In genomic region chr1:94009304-94009703, GRCh38 we compare ENCODE assay signal across 21 cellular contexts.
"Had no signal": no experiment of that assay in that cellular context is flagged by ENCODE, and none has a peak within 500 bp of the region (broad histone marks: within the 10 kb centered on the region; RNA-seq: fewer than 3 reads in every experiment).

No MANE protein-coding gene starts in this region.

- DNase-seq: dorsolateral prefrontal cortex; effector CD4-positive, alpha-beta T cell; mucosa of descending colon; naive B cell; sigmoid colon; stimulated activated CD4-positive, alpha-beta T cell treated with anti-CD3 and anti-CD28 coated beads, Interleukin-4, amount 100 ng/mL, for 4 hours; stimulated activated naive B cell treated with anti-CD40 and anti-IgM and Interleukin-4, amounts not matched to agents 10 μg/mL and 1 μg/mL and 100 μg/mL, for 72 hours; transverse colon; upper lobe of right lung; uterus had no signal

- H3K9me3 ChIP-seq: mucosa of descending colon, neutrophil, sigmoid colon, suprapubic skin, transverse colon, upper lobe of right lung, uterus had no signal

- H3K4me1 Mint-ChIP-seq: naive B cell; stimulated activated naive B cell treated with anti-CD40 and anti-IgM and Interleukin-4, amounts not matched to agents 10 μg/mL and 1 μg/mL and 100 μg/mL, for 72 hours had no signal

- H3K4me3 Mint-ChIP-seq: memory B cell; mesothelial cell of epicardium; naive B cell; natural killer cell treated with Interleukin-12 subunit alpha and Interleukin-12 subunit beta and Interleukin-15 and Interleukin-18, amount 100 ng/mL, for 72 hours; neural crest cell; stimulated activated naive B cell treated with anti-CD40 and anti-IgM and Interleukin-4, amounts not matched to agents 10 μg/mL and 1 μg/mL and 100 μg/mL, for 72 hours; stimulated activated naive CD8-positive, alpha-beta T cell treated with anti-CD3 and anti-CD28 coated beads, Interleukin-15, Interleukin-2, amounts not matched to agents 100 ng/mL and 50 ng/mL, for 24 hours had no signal

- H3K36me3 ChIP-seq: neutrophil, sigmoid colon, suprapubic skin, transverse colon, upper lobe of right lung, uterus had no signal

- ATAC-seq: left lobe of liver; mucosa of descending colon; natural killer cell treated with Interleukin-12 subunit alpha and Interleukin-12 subunit beta and Interleukin-15 and Interleukin-18, amount 100 ng/mL, for 72 hours; stimulated activated naive B cell treated with anti-CD40 and anti-IgM and Interleukin-4, amounts not matched to agents 10 μg/mL and 1 μg/mL and 100 μg/mL, for 72 hours; upper lobe of right lung had no signal

- H3K27me3 Mint-ChIP-seq: natural killer cell treated with Interleukin-12 subunit alpha and Interleukin-12 subunit beta and Interleukin-15 and Interleukin-18, amount 100 ng/mL, for 72 hours had no signal

- H3K9me3 Mint-ChIP-seq: memory B cell; mesothelial cell of epicardium; naive B cell; natural killer cell treated with Interleukin-12 subunit alpha and Interleukin-12 subunit beta and Interleukin-15 and Interleukin-18, amount 100 ng/mL, for 72 hours; neural crest cell; stimulated activated naive B cell treated with anti-CD40 and anti-IgM and Interleukin-4, amounts not matched to agents 10 μg/mL and 1 μg/mL and 100 μg/mL, for 72 hours; stimulated activated naive CD8-positive, alpha-beta T cell treated with anti-CD3 and anti-CD28 coated beads, Interleukin-15, Interleukin-2, amounts not matched to agents 100 ng/mL and 50 ng/mL, for 24 hours had no signal

- H3K36me3 Mint-ChIP-seq: memory B cell; mesothelial cell of epicardium; naive B cell; natural killer cell treated with Interleukin-12 subunit alpha and Interleukin-12 subunit beta and Interleukin-15 and Interleukin-18, amount 100 ng/mL, for 72 hours; stimulated activated naive B cell treated with anti-CD40 and anti-IgM and Interleukin-4, amounts not matched to agents 10 μg/mL and 1 μg/mL and 100 μg/mL, for 72 hours had no signal

- H3K27me3 ChIP-seq: neutrophil, sigmoid colon, suprapubic skin, transverse colon, upper lobe of right lung, uterus had no signal

- H3K4me1 ChIP-seq: parathyroid adenoma, sigmoid colon, suprapubic skin, upper lobe of right lung, uterus had no signal

- H3K27ac ChIP-seq: dorsolateral prefrontal cortex, neutrophil, parathyroid adenoma, sigmoid colon, suprapubic skin, transverse colon, upper lobe of right lung, uterus had no signal

- H3K27ac Mint-ChIP-seq: memory B cell; mesothelial cell of epicardium; natural killer cell treated with Interleukin-12 subunit alpha and Interleukin-12 subunit beta and Interleukin-15 and Interleukin-18, amount 100 ng/mL, for 72 hours; progenitor cell of endocrine pancreas; stimulated activated naive B cell treated with anti-CD40 and anti-IgM and Interleukin-4, amounts not matched to agents 10 μg/mL and 1 μg/mL and 100 μg/mL, for 72 hours; stimulated activated naive CD8-positive, alpha-beta T cell treated with anti-CD3 and anti-CD28 coated beads, Interleukin-15, Interleukin-2, amounts not matched to agents 100 ng/mL and 50 ng/mL, for 24 hours had no signal

- H3K4me3 ChIP-seq: dorsolateral prefrontal cortex, lung, mucosa of descending colon, sigmoid colon, suprapubic skin, transverse colon, upper lobe of right lung, uterus had no signal
